Comparison of ENCODE assay signal across 8 cellular contexts in the genomic region with DNA sequence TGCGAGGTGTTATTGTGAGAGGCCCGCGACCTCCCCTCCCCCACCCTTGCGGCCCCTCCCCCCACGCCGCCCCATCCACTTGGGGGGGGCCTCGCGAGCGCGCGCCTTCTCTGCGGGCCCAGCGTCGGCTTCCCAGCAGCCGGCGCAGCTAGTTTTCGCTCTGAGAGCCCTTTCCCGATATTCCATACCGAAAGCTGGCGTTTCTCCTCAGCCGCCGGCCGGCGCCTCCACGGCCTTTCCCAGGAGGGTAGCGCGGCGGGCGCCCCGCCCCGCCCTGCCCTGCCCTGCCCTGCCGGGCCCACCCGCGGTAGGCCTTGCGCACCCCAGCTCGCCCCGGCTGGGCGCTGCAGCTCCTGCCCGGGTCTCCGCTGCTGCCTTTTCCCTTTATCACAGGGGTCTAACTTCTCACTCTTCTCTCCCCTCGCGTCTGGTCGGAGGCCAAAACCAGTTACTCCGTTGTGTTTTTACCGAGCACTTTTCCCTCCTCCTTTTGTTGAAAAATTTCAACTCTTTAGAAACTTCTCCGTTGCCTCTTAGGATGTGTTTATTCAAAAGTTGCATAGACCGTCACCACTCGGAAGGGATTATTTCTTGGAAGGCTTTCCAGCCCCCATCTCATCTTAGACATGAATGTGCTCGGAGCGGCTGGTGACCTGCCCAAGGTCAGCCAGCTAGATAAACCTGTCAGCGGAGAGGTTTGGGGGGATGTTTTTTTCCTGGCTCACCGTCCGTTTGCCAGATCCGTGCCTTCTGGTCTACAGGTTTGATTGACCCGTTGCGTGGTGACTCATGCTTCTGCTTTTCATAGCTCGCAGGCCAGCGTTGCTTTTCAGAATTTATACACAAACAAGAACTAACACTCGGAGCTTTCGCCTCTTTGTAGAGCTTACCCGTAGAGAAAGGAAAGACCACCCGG. TPM values are rescaled to one million over a fixed set of nuclear protein-coding genes. Genes with fewer than 3 reads are reported as not detected.
DNase-seq lines count a peak whose midpoint lies in the region; ATAC-seq and TF ChIP-seq lines count a peak whose summit lies in the region.

No MANE protein-coding gene starts in this region.

- peak; percentile 29 for ATAC-seq in GM18520 (IDR thresholded peaks at IDR 0.05; ENCODE audit: unreplicated experiment)
- ATAC-seq in HG02973 (IDR thresholded peaks at IDR 0.05; ENCODE audit: unreplicated experiment), result peak; percentile 41
- peak; percentile 76 for ATAC-seq in thoracic aorta (ENCODE audit: insufficient number of reproducible peaks, low FRiP score, low read depth)

- WGBS in esophagus muscularis mucosa, result under 1% methylated on average over 27 of the region's 62 CpGs

- H3K27me3 ChIP-seq in esophagus muscularis mucosa (no peaks in the 10 kb centered on the region), mucosa of rectum (ENCODE audit: control insufficient read depth in 2 of 2, insufficient read depth in 2 of 2, low read length in 2 of 2) (no peaks in the 10 kb centered on the region), thoracic aorta (replicated peaks; ENCODE audit: insufficient read depth) (no peaks in the 10 kb centered on the region)

- no peaks in the 10 kb centered on the region for H3K9me3 ChIP-seq in esophagus muscularis mucosa
- no peaks in the 10 kb centered on the region for H3K9me3 ChIP-seq in mucosa of rectum (ENCODE audit: control insufficient read depth in 2 of 2, low read length in 2 of 2)
- H3K9me3 ChIP-seq in thoracic aorta, result no peaks in the 10 kb centered on the region

- peaks cover 6 to 16% (median 13%) of the 10 kb centered on the region in 4 donors for H3K36me3 ChIP-seq in esophagus muscularis mucosa
- peaks cover 0 to 12% of the 10 kb centered on the region in 2 donors for H3K36me3 ChIP-seq in mucosa of rectum (ENCODE audit: control insufficient read depth in 2 of 2, insufficient read depth in 2 of 2, low read length in 2 of 2)
- H3K36me3 ChIP-seq in thoracic aorta, result no peaks in the 10 kb centered on the region

- intact Hi-C loops in esophagus muscularis mucosa (cut with DNase I), result no loop called here

- TF ChIP-seq CTCF in AG10803 (conservative IDR thresholded peaks at IDR 0.05; ENCODE audit: low read length) (no peak), esophagus muscularis mucosa (IDR thresholded peaks at IDR 0.05) (no peak), thoracic aorta (IDR thresholded peaks at IDR 0.05) (no peak)

- peaks cover 30 to 54% (median 51%) of the 10 kb centered on the region in 4 donors for H3K4me1 ChIP-seq in esophagus muscularis mucosa
- peaks cover 2 to 12% of the 10 kb centered on the region in 2 donors for H3K4me1 ChIP-seq in mucosa of rectum (ENCODE audit: control insufficient read depth in 2 of 2, insufficient read depth in 2 of 2, low read length in 2 of 2)
- H3K4me1 ChIP-seq in thoracic aorta (ENCODE audit: control insufficient read depth in 1 of 2, low read depth in 2 of 2), result peaks cover 23 to 35% of the 10 kb centered on the region in 2 donors

- TF ChIP-seq EP300 in esophagus muscularis mucosa (IDR thresholded peaks at IDR 0.05), result peak; percentile 30

- H3K27ac ChIP-seq in esophagus muscularis mucosa (replicated peaks in 1 of 4) (peak overlapping the region; percentile 91 to 98 (median 92)), mucosa of rectum (ENCODE audit: low read depth in 2 of 2, low read length in 2 of 2) (peak overlapping the region; percentile 88 to 92), thoracic aorta (peak overlapping the region; percentile 88 to 91)

- no peak for TF ChIP-seq POLR2A in esophagus muscularis mucosa (IDR thresholded peaks at IDR 0.05; ENCODE audit: low read depth)

- peak overlapping the region; percentile 76 to 97 for H3K9ac ChIP-seq in mucosa of rectum (ENCODE audit: low read depth in 1 of 2, low read length in 2 of 2)

- H3K4me3 ChIP-seq in AG10803 (ENCODE audit: low read length) (peak overlapping the region; percentile 93), esophagus muscularis mucosa (peak overlapping the region; percentile 79 to 94 (median 85)), mucosa of rectum (ENCODE audit: low read length in 2 of 2) (peak overlapping the region; percentile 92 to 98), thoracic aorta (peak overlapping the region; percentile 88)

- DNase-seq in AG10803 (ENCODE audit: low read depth), result peak; percentile 61
- peak; percentile 47 for DNase-seq in NCI-H2227 treated with DMSO at 0.1 percent for 48 hours (lab: John Stamatoyannopoulos, UW)
- DNase-seq in activated T-cell treated with anti-CD3 and anti-CD28 coated beads, Interleukin-2, amount 50 U/mL, for 48 hours, result peak; percentile 54 to 57
- DNase-seq in esophagus muscularis mucosa (ENCODE audit: extremely low spot score), result peak; percentile 94
- peak; percentile 47 for DNase-seq in thoracic aorta (ENCODE audit: low spot score)

RNA-seq across cellular contexts. Expression of gene PAFAH1B2, which starts 0.6 kb away (rescaled TPM):
- 10 to 100 TPM; 40.3 to 63.0 (median 47.4) TPM for total RNA-seq in esophagus muscularis mucosa
- 10 to 100 TPM; 66.3 to 75.8 TPM for total RNA-seq in thoracic aorta

RNA-seq across cellular contexts. Expression of gene SIDT2, which starts 33.8 kb away (rescaled TPM):
- total RNA-seq in esophagus muscularis mucosa (10 to 100 TPM; 26.5 to 34.1 (median 29.3) TPM), thoracic aorta (10 to 100 TPM; 55.9 to 82.2 TPM)

RNA-seq across cellular contexts. Expression of gene SIK3, which starts 46.5 kb away (rescaled TPM):
- total RNA-seq in esophagus muscularis mucosa (10 to 100 TPM; 39.5 to 53.5 (median 42.3) TPM), thoracic aorta (10 to 100 TPM; 32.9 to 53.7 TPM)

RNA-seq across cellular contexts. Expression of gene TAGLN, which starts 54.4 kb away (rescaled TPM):
- total RNA-seq in esophagus muscularis mucosa (over 10,000 TPM; 12,513 to 19,293 (median 14,679) TPM), thoracic aorta (over 10,000 TPM in 1 of 2 donors, 1,000 to 10,000 TPM in 1; 6,975 to 13,974 TPM)

Comparison
In these comparisons a context has a peak if more than half of its experiments do, and no peak if none do; other contexts are left out.
1. Peak in every context shown above with its lines: DNase-seq, ATAC-seq, H3K4me3 ChIP-seq and H3K27ac ChIP-seq.